Comparison of ENCODE assay signal across 8 cellular contexts in the genomic region with DNA sequence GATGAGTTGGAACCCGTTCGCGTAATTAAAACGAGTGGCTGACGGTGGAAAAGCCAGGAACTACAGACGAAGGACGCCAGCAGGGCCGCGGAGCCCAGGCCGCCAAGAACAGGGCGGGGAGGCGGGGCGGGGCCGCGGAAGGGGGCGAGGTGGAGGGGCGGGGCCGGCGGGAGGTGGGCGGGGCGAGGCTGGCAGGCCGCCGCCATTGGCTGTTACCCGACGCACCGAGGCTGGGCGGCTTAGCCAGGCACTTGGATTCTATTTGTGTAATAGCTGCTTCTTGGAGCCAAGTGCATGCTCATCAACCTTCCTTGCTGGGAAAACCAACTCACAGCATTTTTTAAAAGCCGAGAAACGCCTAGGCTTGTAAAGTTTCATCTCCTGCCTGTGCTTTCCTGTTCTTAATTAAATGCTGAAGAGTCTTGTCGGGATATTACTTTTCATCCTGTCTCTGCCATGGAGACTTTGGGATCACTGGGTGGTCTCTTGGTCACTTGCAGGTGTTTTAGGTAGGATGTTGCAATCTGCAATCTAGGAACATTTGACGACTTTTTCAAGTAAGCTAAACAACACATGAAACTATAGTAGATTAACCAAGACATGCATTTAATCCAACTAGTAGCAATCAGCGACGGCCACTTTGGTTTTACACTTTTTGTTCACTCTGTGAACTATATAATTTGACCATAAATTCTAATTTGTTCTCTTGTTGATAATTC.
A peak's percentile ranks its signal among the peaks of the same experiment; 100 is the strongest.
DNase-seq lines count a peak whose midpoint lies in the region; ATAC-seq and TF ChIP-seq lines count a peak whose summit lies in the region.

No MANE protein-coding gene starts in this region.

- H3K4me1 Mint-ChIP-seq in activated CD4-positive, alpha-beta memory T cell treated with anti-CD3 and anti-CD28 coated beads for 36 hours (ENCODE audit: low read depth) = peaks cover 44% of the 10 kb centered on the region

- no peaks in the 10 kb centered on the region for H3K27me3 Mint-ChIP-seq in activated CD4-positive, alpha-beta memory T cell treated with anti-CD3 and anti-CD28 coated beads for 36 hours

- no peaks in the 10 kb centered on the region for H3K36me3 Mint-ChIP-seq in activated CD4-positive, alpha-beta memory T cell treated with anti-CD3 and anti-CD28 coated beads for 36 hours

- H3K27me3 ChIP-seq in BE2C (no peaks in the 10 kb centered on the region), liver (ENCODE audit: control insufficient read depth in 4 of 4, insufficient read depth in 4 of 4, low read length in 3 of 4) (no peaks in the 10 kb centered on the region)

- peak overlapping the region; percentile 98 to 99 for H3K27ac ChIP-seq in liver (ENCODE audit: low read depth in 1 of 2, low read length in 2 of 2)

- peak overlapping the region; percentile 87 for H3K4me3 Mint-ChIP-seq in activated CD4-positive, alpha-beta memory T cell treated with anti-CD3 and anti-CD28 coated beads for 36 hours

- CTCF ChIA-PET in activated CD4-positive, alpha-beta memory T cell treated with anti-CD3 and anti-CD28 coated beads for 36 hours (lab: Charles Lee) = no interaction called here

- TF ChIP-seq RAD21 in liver (IDR thresholded peaks at IDR 0.05) = peak; percentile 30 to 40

- DNase-seq in BE2C = peak; percentile 89
- peak; percentile 77 for DNase-seq in NCI-H748 treated with DMSO at 0.1 percent for 48 hours (lab: John Stamatoyannopoulos, UW)
- DNase-seq in activated CD4-positive, alpha-beta memory T cell treated with anti-CD3 and anti-CD28 coated beads for 36 hours = peak; percentile 91
- DNase-seq in dermis microvascular lymphatic vessel endothelial cell (ENCODE audit: low read depth in 2 of 2) = peak; percentile 14 to 87
- peak; percentile 82 for DNase-seq in stimulated activated CD4-positive, alpha-beta T cell treated with anti-CD3 and anti-CD28 coated beads, Interleukin-4, amount 100 ng/mL, for 24 hours

- intact Hi-C loops in activated CD4-positive, alpha-beta memory T cell treated with anti-CD3 and anti-CD28 coated beads for 36 hours (cut with micrococcal nuclease) = loop anchor here (1.0 to 5.0 kb wide), 4 partner anchors 33 to 250 kb away; no protein-coding TSS in a partner anchor

- POLR2A ChIA-PET in activated CD4-positive, alpha-beta memory T cell treated with anti-CD3 and anti-CD28 coated beads for 36 hours (lab: Charles Lee) = interaction anchor here (1.2 to 3.9 kb wide), 9 partner anchors 25 to 1707 kb away, joined by 3 to 24 read pairs (median 3); partner anchors contain the start of genes ARID1B and TFB1M

- ATAC-seq in GM19372 (IDR thresholded peaks at IDR 0.05; ENCODE audit: low read depth, unreplicated experiment) (peak; percentile 42), HG03520 (IDR thresholded peaks at IDR 0.05; ENCODE audit: unreplicated experiment) (peak; percentile 42)

- H3K36me3 ChIP-seq in BE2C (no peaks in the 10 kb centered on the region), liver (ENCODE audit: control insufficient read depth in 4 of 4, insufficient read depth in 3 of 4, low read depth in 1 of 4, low read length in 3 of 4) (no peaks in the 10 kb centered on the region)

- H3K9ac ChIP-seq in liver (ENCODE audit: low read depth in 1 of 2, low read length in 2 of 2) = peak overlapping the region; percentile 39 to 94

- H3K9me3 Mint-ChIP-seq in activated CD4-positive, alpha-beta memory T cell treated with anti-CD3 and anti-CD28 coated beads for 36 hours = peaks cover 5% of the 10 kb centered on the region

- H3K4me1 ChIP-seq in BE2C (peaks cover 22% of the 10 kb centered on the region), liver (ENCODE audit: control insufficient read depth in 4 of 4, insufficient read depth in 4 of 4, low read length in 3 of 4) (peaks cover 0 to 18% (median 8%) of the 10 kb centered on the region in 4 donors)

- H3K27ac Mint-ChIP-seq in activated CD4-positive, alpha-beta memory T cell treated with anti-CD3 and anti-CD28 coated beads for 36 hours = peak overlapping the region; percentile 99

- H3K4me3 ChIP-seq in BE2C (ENCODE audit: low read depth, low read length) (peak overlapping the region; percentile 83), liver (ENCODE audit: low read depth in 1 of 3, low read length in 3 of 3) (peak overlapping the region; percentile 57 to 76 (median 70))

- WGBS in liver = 5% methylated on average over 33 of the region's 33 CpGs

- TF ChIP-seq CTCF in BE2C (IDR thresholded peaks at IDR 0.05; ENCODE audit: low read depth, low read length) (no peak), liver (IDR thresholded peaks at IDR 0.05; ENCODE audit: low read depth, low read length, missing input control) (no peak)

- H3K9me3 ChIP-seq in BE2C (no peaks in the 10 kb centered on the region), liver (ENCODE audit: control insufficient read depth in 4 of 4, low read length in 3 of 4) (peaks cover 0 to 1% (median 0%) of the 10 kb centered on the region in 4 donors)

TF ChIP-seq in liver, 16 proteins besides CTCF, POLR2A, EP300 and RAD21:
- TF ChIP-seq HNF4A (conservative IDR thresholded peaks at IDR 0.05) (peak in 1 of 2 donors; percentile 38), NR2F2 (IDR thresholded peaks at IDR 0.05) (no peak), JUND (IDR thresholded peaks at IDR 0.05) (no peak), RXRA (IDR thresholded peaks at IDR 0.05) (peak in 1 of 2 donors; percentile 24), YY1 (IDR thresholded peaks at IDR 0.05) (peak; percentile 40)
- TF ChIP-seq, protein P1, sequence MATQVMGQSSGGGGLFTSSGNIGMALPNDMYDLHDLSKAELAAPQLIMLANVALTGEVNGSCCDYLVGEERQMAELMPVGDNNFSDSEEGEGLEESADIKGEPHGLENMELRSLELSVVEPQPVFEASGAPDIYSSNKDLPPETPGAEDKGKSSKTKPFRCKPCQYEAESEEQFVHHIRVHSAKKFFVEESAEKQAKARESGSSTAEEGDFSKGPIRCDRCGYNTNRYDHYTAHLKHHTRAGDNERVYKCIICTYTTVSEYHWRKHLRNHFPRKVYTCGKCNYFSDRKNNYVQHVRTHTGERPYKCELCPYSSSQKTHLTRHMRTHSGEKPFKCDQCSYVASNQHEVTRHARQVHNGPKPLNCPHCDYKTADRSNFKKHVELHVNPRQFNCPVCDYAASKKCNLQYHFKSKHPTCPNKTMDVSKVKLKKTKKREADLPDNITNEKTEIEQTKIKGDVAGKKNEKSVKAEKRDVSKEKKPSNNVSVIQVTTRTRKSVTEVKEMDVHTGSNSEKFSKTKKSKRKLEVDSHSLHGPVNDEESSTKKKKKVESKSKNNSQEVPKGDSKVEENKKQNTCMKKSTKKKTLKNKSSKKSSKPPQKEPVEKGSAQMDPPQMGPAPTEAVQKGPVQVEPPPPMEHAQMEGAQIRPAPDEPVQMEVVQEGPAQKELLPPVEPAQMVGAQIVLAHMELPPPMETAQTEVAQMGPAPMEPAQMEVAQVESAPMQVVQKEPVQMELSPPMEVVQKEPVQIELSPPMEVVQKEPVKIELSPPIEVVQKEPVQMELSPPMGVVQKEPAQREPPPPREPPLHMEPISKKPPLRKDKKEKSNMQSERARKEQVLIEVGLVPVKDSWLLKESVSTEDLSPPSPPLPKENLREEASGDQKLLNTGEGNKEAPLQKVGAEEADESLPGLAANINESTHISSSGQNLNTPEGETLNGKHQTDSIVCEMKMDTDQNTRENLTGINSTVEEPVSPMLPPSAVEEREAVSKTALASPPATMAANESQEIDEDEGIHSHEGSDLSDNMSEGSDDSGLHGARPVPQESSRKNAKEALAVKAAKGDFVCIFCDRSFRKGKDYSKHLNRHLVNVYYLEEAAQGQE (IDR thresholded peaks at IDR 0.05) = peak; percentile 34

Comparison
In these comparisons a context has a peak if more than half of its experiments do, and no peak if none do; other contexts are left out.
1. Peak in every context shown above with its lines: DNase-seq, ATAC-seq, H3K4me3 ChIP-seq and H3K27ac ChIP-seq.